ENCODE assay signal across 8 cellular contexts in genomic region chr16:58392215-58393137, GRCh38. TPM values are rescaled to one million over a fixed set of nuclear protein-coding genes. Genes with fewer than 3 reads are reported as not detected.
A peak's percentile ranks its signal among the peaks of the same experiment; 100 is the strongest.
DNase-seq lines count a peak whose midpoint lies in the region; ATAC-seq and TF ChIP-seq lines count a peak whose summit lies in the region.

Gene GINS3 (plus strand): TSS chr16:58392471. CDS start chr16:58392602, 131 bp downstream.

- TF ChIP-seq CTCF in AG10803 (conservative IDR thresholded peaks at IDR 0.05; ENCODE audit: low read length): no peak
- no peak for TF ChIP-seq CTCF in chondrocyte (IDR thresholded peaks at IDR 0.05)

- DNase-seq in AG10803 (ENCODE audit: low read depth) (peak; percentile 93), NCI-H446 treated with DMSO at 0.1 percent for 48 hours (lab: John Stamatoyannopoulos, UW) (peak; percentile 72), chondrocyte (ENCODE audit: low spot score) (peak; percentile 96), kidney glomerular epithelial cell (lab: John Stamatoyannopoulos, UW) (peak; percentile 85)
- DNase-seq in activated CD4-positive, alpha-beta T cell treated with anti-CD3 and anti-CD28 coated beads for 1 hour: peak; percentile 69
- DNase-seq in stimulated activated CD4-positive, alpha-beta T cell treated with anti-CD3 and anti-CD28 coated beads, Interleukin-1b, Interleukin-23, amount 100 ng/mL, for 1 hour (ENCODE audit: low read depth in 2 of 2): peak; percentile 42 to 64

- H3K4me1 Mint-ChIP-seq in chondrocyte (ENCODE audit: low read depth): peaks cover 11% of the 10 kb centered on the region

- H3K36me3 Mint-ChIP-seq in chondrocyte (ENCODE audit: low read depth): no peaks in the 10 kb centered on the region

- ATAC-seq in GM19035 (IDR thresholded peaks at IDR 0.05; ENCODE audit: unreplicated experiment) (peak; percentile 96), HG03354 (IDR thresholded peaks at IDR 0.05; ENCODE audit: poor library complexity, severe bottlenecking, unreplicated experiment) (peak; percentile 96)

- peak within 1 kb of the TSS; percentile 98 for H3K4me3 Mint-ChIP-seq in chondrocyte (ENCODE audit: unreplicated experiment)

- H3K4me3 ChIP-seq in AG10803 (ENCODE audit: low read length): peak within 1 kb of the TSS; percentile 78

- peak within 1 kb of the TSS; percentile 93 for H3K27ac Mint-ChIP-seq in chondrocyte (ENCODE audit: unreplicated experiment)

- H3K27me3 Mint-ChIP-seq in chondrocyte (ENCODE audit: low read depth): peaks cover 16% of the 10 kb centered on the region

- H3K9me3 Mint-ChIP-seq in chondrocyte (ENCODE audit: low read depth): no peaks in the 10 kb centered on the region

RNA-seq across cellular contexts. Expression of gene GINS3, which starts in this region (rescaled TPM):
- total RNA-seq in chondrocyte: 1.9 to 3.3 TPM (median 2.1 TPM) in 3 replicates

Comparison
In these comparisons a context has a peak if more than half of its experiments do, and no peak if none do; other contexts are left out.
1. Peak in every context shown above with its lines: DNase-seq, ATAC-seq and H3K4me3 ChIP-seq.